Comparison of ENCODE assay signal across 22 cellular contexts in genomic region chr13:50378513-50378970, GRCh38.
DNase-seq lines count a peak whose midpoint lies in the region; ATAC-seq, FAIRE-seq and TF ChIP-seq lines count a peak whose summit lies in the region.
"Had no signal": no experiment of that assay in that cellular context is flagged by ENCODE, and none has a peak within 500 bp of the region (broad histone marks: within the 10 kb centered on the region; RNA-seq: fewer than 3 reads in every experiment).

No MANE protein-coding gene starts in this region.

- H3K36me3 Mint-ChIP-seq in T-helper 2 cell treated with Interferon-gamma antibody and Interleukin-4, amounts not matched to agents 5 μg/mL and 100 μg/mL, for 36 hours (ENCODE audit: low read depth): no peaks in the 10 kb centered on the region

- H3K27ac Mint-ChIP-seq in T-helper 2 cell treated with Interferon-gamma antibody and Interleukin-4, amounts not matched to agents 5 μg/mL and 100 μg/mL, for 36 hours: no peak overlapping the region
- H3K27ac Mint-ChIP-seq: naive thymus-derived CD8-positive, alpha-beta T cell; stimulated activated naive CD8-positive, alpha-beta T cell treated with anti-CD3 and anti-CD28 coated beads, Interleukin-15, amount 100 ng/mL, for 72 hours had no signal

- TF ChIP-seq POLR2A in HepG2 (IDR thresholded peaks at IDR 0.05; ENCODE audit: insufficient read depth in 1 of 2, low read depth in 2 of 2, low read length in 2 of 2): no peak

- H3K4me2 ChIP-seq in HepG2 (ENCODE audit: low read depth, low read length): no peak overlapping the region
- H3K4me2 ChIP-seq: PC-9 had no signal

- no TSS peak for BruUV-seq in HepG2 (replicated peaks; lab: Mats Ljungman, UMichigan)

- no peak overlapping the region for H2AFZ ChIP-seq in HepG2 (ENCODE audit: low read length)
- H2AFZ ChIP-seq: PC-9 had no signal

- 38% methylated on average over 4 of the region's 4 CpGs for WGBS in liver
- 100% methylated on average over 4 of the region's 4 CpGs for WGBS in HepG2 (ENCODE audit: low lambda C conversion rate)

- no peaks in the 10 kb centered on the region for H3K36me3 ChIP-seq in liver (ENCODE audit: control insufficient read depth in 4 of 4, insufficient read depth in 3 of 4, low read depth in 1 of 4, low read length in 3 of 4)
- no peaks in the 10 kb centered on the region for H3K36me3 ChIP-seq in HepG2 (replicated peaks in 1 of 2; ENCODE audit: control insufficient read depth in 1 of 2, insufficient read depth in 2 of 2, low read length in 2 of 2)

- TF ChIP-seq CTCF in liver (IDR thresholded peaks at IDR 0.05; ENCODE audit: low read depth, low read length, missing input control) (no peak), HepG2 (CRISPR knock-in tag; IDR thresholded peaks at IDR 0.05) (no peak)

- H3K9me3 ChIP-seq in liver (ENCODE audit: control insufficient read depth in 4 of 4, low read length in 3 of 4): peaks cover 0 to 9% (median 0%) of the 10 kb centered on the region in 4 donors
- H3K9me3 ChIP-seq in HepG2 (ENCODE audit: low read length): peaks cover 22% of the 10 kb centered on the region

- H3K27ac ChIP-seq in liver (ENCODE audit: low read depth in 1 of 2, low read length in 2 of 2): peak overlapping the region; percentile 36 to 66
- no peak overlapping the region for H3K27ac ChIP-seq in HepG2 (ENCODE audit: extremely low read length, insufficient read depth, low read length)
- H3K27ac ChIP-seq: PC-9 had no signal

- H3K4me1 ChIP-seq in liver (ENCODE audit: control insufficient read depth in 4 of 4, insufficient read depth in 4 of 4, low read length in 3 of 4) (peaks cover 3 to 20% (median 13%) of the 10 kb centered on the region in 4 donors), HepG2 (ENCODE audit: insufficient read depth, low read length) (peaks cover 17% of the 10 kb centered on the region)

- DNase-seq in HepG2 (ENCODE audit: low spot score): no peak
- peak; percentile 50 for DNase-seq in NCI-H748 (lab: John Stamatoyannopoulos, UW; ENCODE audit: unreplicated experiment)
- no peak for DNase-seq in left lobe of liver (ENCODE audit: low spot score)
- no peak for DNase-seq in T-helper 2 cell treated with Interferon-gamma antibody and Interleukin-4, amounts not matched to agents 5 μg/mL and 100 μg/mL, for 36 hours (ENCODE audit: low spot score)
- no peak for DNase-seq in amygdala (lab: John Stamatoyannopoulos, UW)
- no peak for DNase-seq in retina
- DNase-seq: activated CD4-positive, alpha-beta T cell treated with anti-CD3 and anti-CD28 coated beads for 1 hour; activated gamma-delta T cell; caudate nucleus; CD4-positive, CD25-positive, alpha-beta regulatory T cell; glutamatergic neuron; IMR-90; naive thymus-derived CD8-positive, alpha-beta T cell; NCI-H1092 treated with DMSO at 0.1 percent for 48 hours; NCI-H446; PC-9; stimulated activated naive CD8-positive, alpha-beta T cell treated with anti-CD3 and anti-CD28 coated beads, Interleukin-15, amount 100 ng/mL, for 72 hours; T1000 had no signal

- TF ChIP-seq RAD21 in liver (IDR thresholded peaks at IDR 0.05): no peak
- no peak for TF ChIP-seq RAD21 in HepG2 (CRISPR knock-in tag; IDR thresholded peaks at IDR 0.05)

- POLR2A ChIA-PET in HepG2 (lab: Yijun Ruan, JAX): no interaction called here

- intact Hi-C loops in HepG2 (cut with micrococcal nuclease; ENCODE audit: unreplicated experiment): no loop called here

- CTCF ChIA-PET in HepG2 (lab: Yijun Ruan, JAX; ENCODE audit: low intra/inter-chr PET ratio, low total read pairs): no interaction called here

- H3K4me3 Mint-ChIP-seq in T-helper 2 cell treated with Interferon-gamma antibody and Interleukin-4, amounts not matched to agents 5 μg/mL and 100 μg/mL, for 36 hours: no peak overlapping the region
- H3K4me3 Mint-ChIP-seq: CD4-positive, CD25-positive, alpha-beta regulatory T cell; stimulated activated naive CD8-positive, alpha-beta T cell treated with anti-CD3 and anti-CD28 coated beads, Interleukin-15, amount 100 ng/mL, for 72 hours had no signal

- no peak for TF ChIP-seq EP300 in HepG2 (IDR thresholded peaks at IDR 0.05; ENCODE audit: low read depth in 2 of 2, low read length in 2 of 2)
- TF ChIP-seq EP300 in HepG2 (CRISPR knock-in tag; IDR thresholded peaks at IDR 0.05; ENCODE audit: borderline replicate concordance): no peak

- no peaks in the 10 kb centered on the region for H4K20me1 ChIP-seq in HepG2 (ENCODE audit: insufficient read depth, low read length)

- peak overlapping the region in 1 of 3 donors; percentile 7 for H3K4me3 ChIP-seq in liver (ENCODE audit: low read depth in 1 of 3, low read length in 3 of 3)
- H3K4me3 ChIP-seq in HepG2 (replicated peaks in 1 of 3; ENCODE audit: insufficient read depth in 1 of 3, low read depth in 2 of 3, low read length in 3 of 3): no peak overlapping the region
- H3K4me3 ChIP-seq: lung, PC-9 had no signal

- peaks cover 4% of the 10 kb centered on the region for H3K4me1 Mint-ChIP-seq in T-helper 2 cell treated with Interferon-gamma antibody and Interleukin-4, amounts not matched to agents 5 μg/mL and 100 μg/mL, for 36 hours (ENCODE audit: low read depth)

- ATAC-seq in HepG2 (no peak), left lobe of liver (peak; percentile 73), GM21447 (IDR thresholded peaks at IDR 0.05; ENCODE audit: unreplicated experiment) (no peak)
- ATAC-seq: esophagus mucosa; naive thymus-derived CD8-positive, alpha-beta T cell; stimulated activated naive CD8-positive, alpha-beta T cell treated with anti-CD3 and anti-CD28 coated beads, Interleukin-15, amount 100 ng/mL, for 72 hours had no signal

- H3K27me3 ChIP-seq in liver (ENCODE audit: control insufficient read depth in 4 of 4, insufficient read depth in 4 of 4, low read length in 3 of 4) (no peaks in the 10 kb centered on the region), HepG2 (ENCODE audit: control insufficient read depth in 1 of 2, insufficient read depth in 2 of 2, low read length in 2 of 2) (no peaks in the 10 kb centered on the region)

- no peak for FAIRE-seq in HepG2 (lab: Jason Lieb, UNC)

- H3K9ac ChIP-seq in liver (ENCODE audit: low read depth in 1 of 2, low read length in 2 of 2): no peak overlapping the region
- no peak overlapping the region for H3K9ac ChIP-seq in HepG2 (ENCODE audit: insufficient read depth, low read depth, low read length)

- peaks cover 26% of the 10 kb centered on the region for H3K9me3 Mint-ChIP-seq in T-helper 2 cell treated with Interferon-gamma antibody and Interleukin-4, amounts not matched to agents 5 μg/mL and 100 μg/mL, for 36 hours

- in situ Hi-C loops in HepG2 (cut with HindIII; ENCODE audit: extremely low pct_ligation_motif_present, low pct_unique_long_range_greater_than_20kb): no loop called here

- H3K27me3 Mint-ChIP-seq in T-helper 2 cell treated with Interferon-gamma antibody and Interleukin-4, amounts not matched to agents 5 μg/mL and 100 μg/mL, for 36 hours (ENCODE audit: low read depth): peaks cover 63% of the 10 kb centered on the region

- no peaks in the 10 kb centered on the region for H3K79me2 ChIP-seq in HepG2 (ENCODE audit: insufficient read depth, low read length)

TF ChIP-seq in liver, 16 proteins besides CTCF, POLR2A, EP300 and RAD21 (continues in another document):
- TF ChIP-seq ZBTB33 (IDR thresholded peaks at IDR 0.05): no peak
- TF ChIP-seq JUND (IDR thresholded peaks at IDR 0.05): no peak
- no peak for TF ChIP-seq FOXA1 (IDR thresholded peaks at IDR 0.05)
- TF ChIP-seq SP1 (IDR thresholded peaks at IDR 0.05): no peak
- no peak for TF ChIP-seq NR2F2 (IDR thresholded peaks at IDR 0.05)
- no peak for TF ChIP-seq RXRA (IDR thresholded peaks at IDR 0.05)
- no peak for TF ChIP-seq GABPA (IDR thresholded peaks at IDR 0.05 in 1 of 2, conservative IDR thresholded peaks at IDR 0.05 in 1 of 2)
- TF ChIP-seq HNF4G (IDR thresholded peaks at IDR 0.05): no peak
- no peak for TF ChIP-seq FOXA2 (IDR thresholded peaks at IDR 0.05)
- TF ChIP-seq TAF1 (conservative IDR thresholded peaks at IDR 0.05): no peak

TF ChIP-seq in HepG2, 621 proteins besides CTCF, POLR2A, EP300 and RAD21:
- TF ChIP-seq NR3C1 (CRISPR knock-in tag; IDR thresholded peaks at IDR 0.05): no peak
- TF ChIP-seq ZSCAN25 (CRISPR knock-in tag; IDR thresholded peaks at IDR 0.05): no peak
- no peak for TF ChIP-seq KDM5B (CRISPR knock-in tag; IDR thresholded peaks at IDR 0.05; ENCODE audit: borderline replicate concordance)
- no peak for TF ChIP-seq ZBTB3 (CRISPR knock-in tag; IDR thresholded peaks at IDR 0.05; ENCODE audit: borderline replicate concordance, low read depth)
- TF ChIP-seq GLMP (CRISPR knock-in tag; IDR thresholded peaks at IDR 0.05; ENCODE audit: borderline replicate concordance): no peak
- no peak for TF ChIP-seq ZNF616 (CRISPR knock-in tag; IDR thresholded peaks at IDR 0.05; ENCODE audit: low read depth)
- no peak for TF ChIP-seq CEBPZ (IDR thresholded peaks at IDR 0.05; ENCODE audit: low read length)
TF ChIP-seq in HepG2: peak in this region for 0.
